ENCODE assay signal across 1 cellular context in the genomic region with DNA sequence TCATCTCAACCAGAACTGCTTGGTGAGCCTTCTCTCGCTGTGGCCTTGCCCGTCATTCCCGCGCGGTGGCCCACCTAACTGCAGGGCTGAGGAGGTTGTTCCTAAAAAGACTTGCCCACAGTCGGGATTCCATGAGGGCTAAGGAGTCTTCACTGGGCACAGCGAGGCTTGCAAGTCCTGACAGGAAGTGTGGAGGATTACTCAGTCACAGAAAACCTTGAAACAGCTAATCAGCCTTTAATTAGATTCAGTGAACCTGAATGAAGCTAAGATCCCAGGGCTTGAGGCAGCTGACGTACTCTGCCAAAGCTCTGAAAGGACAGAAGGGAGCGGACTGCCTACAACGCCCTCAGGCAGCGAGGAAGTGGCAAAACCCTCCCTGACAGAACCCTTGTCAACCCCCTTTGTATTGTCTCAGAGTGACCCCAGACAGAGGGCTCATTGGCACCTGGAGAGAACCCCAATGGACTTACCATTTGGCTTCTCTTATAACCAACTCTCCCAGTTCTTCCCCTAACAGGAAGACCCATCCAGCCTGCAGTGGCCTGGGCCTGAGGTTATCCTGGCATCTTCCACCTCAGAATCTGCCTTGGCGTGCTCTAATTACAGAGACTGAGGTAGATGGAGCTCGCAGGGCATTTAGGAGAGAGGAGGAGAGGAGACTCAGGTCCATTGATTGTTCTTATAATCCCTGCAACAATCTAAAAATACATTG.
TF ChIP-seq lines count a peak whose summit lies in the region.

No MANE protein-coding gene starts in this region.

TF ChIP-seq in SK-N-SH treated with all-trans-retinoic acid at 6 μM for 48 hours, 23 proteins besides CTCF, POLR2A, EP300 and RAD21 (continued from another document):
- no peak for TF ChIP-seq ZNF70 (CRISPR knock-in tag; IDR thresholded peaks at IDR 0.05)
TF ChIP-seq in SK-N-SH treated with all-trans-retinoic acid at 6 μM for 48 hours: peak in this region for 0.
